ENCODE assay signal across 1 cellular context in genomic region chr2:134276381-134277172, GRCh38.
TF ChIP-seq lines count a peak whose summit lies in the region.

No MANE protein-coding gene starts in this region.

TF ChIP-seq in GM23338, 12 proteins besides CTCF, POLR2A, EP300 and RAD21 (continued from another document):
- TF ChIP-seq, protein P1, sequence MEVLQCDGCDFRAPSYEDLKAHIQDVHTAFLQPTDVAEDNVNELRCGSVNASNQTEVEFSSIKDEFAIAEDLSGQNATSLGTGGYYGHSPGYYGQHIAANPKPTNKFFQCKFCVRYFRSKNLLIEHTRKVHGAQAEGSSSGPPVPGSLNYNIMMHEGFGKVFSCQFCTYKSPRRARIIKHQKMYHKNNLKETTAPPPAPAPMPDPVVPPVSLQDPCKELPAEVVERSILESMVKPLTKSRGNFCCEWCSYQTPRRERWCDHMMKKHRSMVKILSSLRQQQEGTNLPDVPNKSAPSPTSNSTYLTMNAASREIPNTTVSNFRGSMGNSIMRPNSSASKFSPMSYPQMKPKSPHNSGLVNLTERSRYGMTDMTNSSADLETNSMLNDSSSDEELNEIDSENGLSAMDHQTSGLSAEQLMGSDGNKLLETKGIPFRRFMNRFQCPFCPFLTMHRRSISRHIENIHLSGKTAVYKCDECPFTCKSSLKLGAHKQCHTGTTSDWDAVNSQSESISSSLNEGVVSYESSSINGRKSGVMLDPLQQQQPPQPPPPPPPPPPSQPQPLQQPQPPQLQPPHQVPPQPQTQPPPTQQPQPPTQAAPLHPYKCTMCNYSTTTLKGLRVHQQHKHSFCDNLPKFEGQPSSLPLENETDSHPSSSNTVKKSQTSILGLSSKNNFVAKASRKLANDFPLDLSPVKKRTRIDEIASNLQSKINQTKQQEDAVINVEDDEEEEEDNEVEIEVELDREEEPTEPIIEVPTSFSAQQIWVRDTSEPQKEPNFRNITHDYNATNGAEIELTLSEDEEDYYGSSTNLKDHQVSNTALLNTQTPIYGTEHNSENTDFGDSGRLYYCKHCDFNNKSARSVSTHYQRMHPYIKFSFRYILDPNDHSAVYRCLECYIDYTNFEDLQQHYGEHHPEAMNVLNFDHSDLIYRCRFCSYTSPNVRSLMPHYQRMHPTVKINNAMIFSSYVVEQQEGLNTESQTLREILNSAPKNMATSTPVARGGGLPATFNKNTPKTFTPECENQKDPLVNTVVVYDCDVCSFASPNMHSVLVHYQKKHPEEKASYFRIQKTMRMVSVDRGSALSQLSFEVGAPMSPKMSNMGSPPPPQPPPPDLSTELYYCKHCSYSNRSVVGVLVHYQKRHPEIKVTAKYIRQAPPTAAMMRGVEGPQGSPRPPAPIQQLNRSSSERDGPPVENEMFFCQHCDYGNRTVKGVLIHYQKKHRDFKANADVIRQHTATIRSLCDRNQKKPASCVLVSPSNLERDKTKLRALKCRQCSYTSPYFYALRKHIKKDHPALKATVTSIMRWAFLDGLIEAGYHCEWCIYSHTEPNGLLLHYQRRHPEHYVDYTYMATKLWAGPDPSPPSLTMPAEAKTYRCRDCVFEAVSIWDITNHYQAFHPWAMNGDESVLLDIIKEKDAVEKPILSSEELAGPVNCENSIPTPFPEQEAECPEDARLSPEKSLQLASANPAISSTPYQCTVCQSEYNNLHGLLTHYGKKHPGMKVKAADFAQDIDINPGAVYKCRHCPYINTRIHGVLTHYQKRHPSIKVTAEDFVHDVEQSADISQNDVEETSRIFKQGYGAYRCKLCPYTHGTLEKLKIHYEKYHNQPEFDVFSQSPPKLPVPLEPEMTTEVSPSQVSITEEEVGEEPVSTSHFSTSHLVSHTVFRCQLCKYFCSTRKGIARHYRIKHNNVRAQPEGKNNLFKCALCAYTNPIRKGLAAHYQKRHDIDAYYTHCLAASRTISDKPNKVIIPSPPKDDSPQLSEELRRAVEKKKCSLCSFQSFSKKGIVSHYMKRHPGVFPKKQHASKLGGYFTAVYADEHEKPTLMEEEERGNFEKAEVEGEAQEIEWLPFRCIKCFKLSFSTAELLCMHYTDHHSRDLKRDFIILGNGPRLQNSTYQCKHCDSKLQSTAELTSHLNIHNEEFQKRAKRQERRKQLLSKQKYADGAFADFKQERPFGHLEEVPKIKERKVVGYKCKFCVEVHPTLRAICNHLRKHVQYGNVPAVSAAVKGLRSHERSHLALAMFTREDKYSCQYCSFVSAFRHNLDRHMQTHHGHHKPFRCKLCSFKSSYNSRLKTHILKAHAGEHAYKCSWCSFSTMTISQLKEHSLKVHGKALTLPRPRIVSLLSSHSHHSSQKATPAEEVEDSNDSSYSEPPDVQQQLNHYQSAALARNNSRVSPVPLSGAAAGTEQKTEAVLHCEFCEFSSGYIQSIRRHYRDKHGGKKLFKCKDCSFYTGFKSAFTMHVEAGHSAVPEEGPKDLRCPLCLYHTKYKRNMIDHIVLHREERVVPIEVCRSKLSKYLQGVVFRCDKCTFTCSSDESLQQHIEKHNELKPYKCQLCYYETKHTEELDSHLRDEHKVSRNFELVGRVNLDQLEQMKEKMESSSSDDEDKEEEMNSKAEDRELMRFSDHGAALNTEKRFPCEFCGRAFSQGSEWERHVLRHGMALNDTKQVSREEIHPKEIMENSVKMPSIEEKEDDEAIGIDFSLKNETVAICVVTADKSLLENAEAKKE (CRISPR knock-in tag; IDR thresholded peaks at IDR 0.05), result no peak
- TF ChIP-seq REST (IDR thresholded peaks at IDR 0.05; ENCODE audit: unreplicated experiment), result no peak
- TF ChIP-seq, protein P2, sequence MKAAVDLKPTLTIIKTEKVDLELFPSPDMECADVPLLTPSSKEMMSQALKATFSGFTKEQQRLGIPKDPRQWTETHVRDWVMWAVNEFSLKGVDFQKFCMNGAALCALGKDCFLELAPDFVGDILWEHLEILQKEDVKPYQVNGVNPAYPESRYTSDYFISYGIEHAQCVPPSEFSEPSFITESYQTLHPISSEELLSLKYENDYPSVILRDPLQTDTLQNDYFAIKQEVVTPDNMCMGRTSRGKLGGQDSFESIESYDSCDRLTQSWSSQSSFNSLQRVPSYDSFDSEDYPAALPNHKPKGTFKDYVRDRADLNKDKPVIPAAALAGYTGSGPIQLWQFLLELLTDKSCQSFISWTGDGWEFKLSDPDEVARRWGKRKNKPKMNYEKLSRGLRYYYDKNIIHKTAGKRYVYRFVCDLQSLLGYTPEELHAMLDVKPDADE (IDR thresholded peaks at IDR 0.05), result no peak
- TF ChIP-seq JUNB (IDR thresholded peaks at IDR 0.05; ENCODE audit: unreplicated experiment), result no peak
- no peak for TF ChIP-seq ZNF114 (CRISPR knock-in tag; IDR thresholded peaks at IDR 0.05)
TF ChIP-seq in GM23338: peak in this region for 0.
